8 cellular contexts compared by ENCODE assay signal in the genomic region with DNA sequence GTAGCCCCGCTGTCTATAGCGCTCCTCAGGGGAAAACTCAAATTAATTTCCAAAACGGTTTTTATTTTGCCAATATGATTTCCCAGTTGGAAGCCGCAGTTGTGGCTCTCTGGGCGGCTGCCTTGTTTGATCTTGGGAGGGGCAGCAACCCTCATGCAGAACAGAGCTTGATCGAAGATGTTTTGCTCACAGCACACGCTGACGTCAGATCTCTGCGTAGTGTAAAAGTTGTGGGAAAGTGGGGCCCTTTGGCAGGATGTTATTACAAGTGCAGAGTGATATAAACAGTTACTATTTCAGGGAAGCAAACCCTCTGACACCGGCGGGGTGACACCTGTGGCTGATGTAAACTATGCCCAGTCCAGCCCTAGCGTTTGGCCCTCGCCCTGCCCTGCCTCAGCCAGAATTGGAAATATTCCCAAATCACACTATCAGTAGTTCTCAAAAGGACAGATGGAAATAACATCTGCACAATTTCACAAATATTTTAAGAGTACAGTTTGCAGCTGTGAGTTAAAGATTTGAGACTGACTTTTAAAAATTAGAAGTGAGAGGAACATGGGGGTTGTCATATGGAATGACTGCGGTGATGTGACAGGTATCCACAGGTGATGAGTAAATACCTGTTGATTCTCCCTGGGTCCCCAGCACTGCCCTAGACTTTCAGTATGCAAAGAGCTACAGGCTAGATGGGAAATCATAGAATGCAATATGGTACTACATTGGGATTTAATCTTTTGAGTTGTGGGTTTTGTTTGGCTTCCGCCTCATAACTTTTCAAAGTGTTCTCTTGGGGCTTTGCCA. TPM values are rescaled to one million over a fixed set of nuclear protein-coding genes. Genes with fewer than 3 reads are reported as not detected.
A peak's percentile ranks its signal among the peaks of the same experiment; 100 is the strongest.
DNase-seq lines count a peak whose midpoint lies in the region; ATAC-seq and TF ChIP-seq lines count a peak whose summit lies in the region.

No MANE protein-coding gene starts in this region.

- TF ChIP-seq CTCF in neural progenitor cell (IDR thresholded peaks at IDR 0.05): no peak

- no peak overlapping the region for H3K9ac ChIP-seq in neural progenitor cell

- no peak overlapping the region for H3K4me3 ChIP-seq in CD4-positive, CD25-positive, alpha-beta regulatory T cell (ENCODE audit: low read depth, low read length)
- peak overlapping the region; percentile 46 for H3K4me3 ChIP-seq in neural progenitor cell

- H3K4me1 ChIP-seq in CD4-positive, CD25-positive, alpha-beta regulatory T cell (ENCODE audit: control insufficient read depth, insufficient read depth, low read length, poor library complexity, severe bottlenecking): no peaks in the 10 kb centered on the region
- no peaks in the 10 kb centered on the region for H3K4me1 ChIP-seq in neural progenitor cell

- H3K27ac Mint-ChIP-seq in CD4-positive, CD25-positive, alpha-beta regulatory T cell: peak overlapping the region in 1 of 3 donors; percentile 42
- no peak overlapping the region for H3K27ac Mint-ChIP-seq in neural progenitor cell

- peak in 2 of 3 donors; percentile 27 to 48 for DNase-seq in CD4-positive, CD25-positive, alpha-beta regulatory T cell
- DNase-seq in RPMI7951 (ENCODE audit: low read depth) (peak; percentile 17), fibroblast of peridontal ligament (ENCODE audit: extremely low read depth) (peak; percentile 47), neural progenitor cell (ENCODE audit: low spot score) (no peak), SW 1271 (lab: John Stamatoyannopoulos, UW) (no peak), C1 segment of cervical spinal cord (lab: John Stamatoyannopoulos, UW) (no peak), NCI-H1694 (lab: John Stamatoyannopoulos, UW) (no peak)

- H3K36me3 Mint-ChIP-seq in CD4-positive, CD25-positive, alpha-beta regulatory T cell: no peaks in the 10 kb centered on the region
- H3K36me3 Mint-ChIP-seq in neural progenitor cell: no peaks in the 10 kb centered on the region

- H3K9me3 Mint-ChIP-seq in CD4-positive, CD25-positive, alpha-beta regulatory T cell: peaks cover 0 to 3% (median 0%) of the 10 kb centered on the region in 7 donors
- no peaks in the 10 kb centered on the region for H3K9me3 Mint-ChIP-seq in neural progenitor cell

- no peaks in the 10 kb centered on the region for H3K36me3 ChIP-seq in CD4-positive, CD25-positive, alpha-beta regulatory T cell (ENCODE audit: control insufficient read depth, insufficient read depth, low read length)
- H3K36me3 ChIP-seq in neural progenitor cell: no peaks in the 10 kb centered on the region

- peaks cover 0 to 9% (median 4%) of the 10 kb centered on the region in 4 donors for H3K4me1 Mint-ChIP-seq in CD4-positive, CD25-positive, alpha-beta regulatory T cell
- H3K4me1 Mint-ChIP-seq in neural progenitor cell: peaks cover 12% of the 10 kb centered on the region

- H3F3A ChIP-seq in neural progenitor cell (ENCODE audit: low read depth): peaks cover 10% of the 10 kb centered on the region

- H4K20me1 ChIP-seq in neural progenitor cell (ENCODE audit: low read depth): peaks cover 15% of the 10 kb centered on the region

- no peak overlapping the region for H2AFZ ChIP-seq in neural progenitor cell (replicated peaks)

- peaks cover 15% of the 10 kb centered on the region for H3K27me3 ChIP-seq in CD4-positive, CD25-positive, alpha-beta regulatory T cell (ENCODE audit: control insufficient read depth, insufficient read depth, low read length)
- H3K27me3 ChIP-seq in neural progenitor cell: peaks cover 70% of the 10 kb centered on the region

- no peaks in the 10 kb centered on the region for H3K79me2 ChIP-seq in neural progenitor cell (ENCODE audit: low read depth)

- H3K4me2 ChIP-seq in neural progenitor cell: peak overlapping the region; percentile 80

- H3K4me3 Mint-ChIP-seq in CD4-positive, CD25-positive, alpha-beta regulatory T cell: peak overlapping the region; percentile 0 to 75 (median 59)
- peak overlapping the region; percentile 82 for H3K4me3 Mint-ChIP-seq in neural progenitor cell

- ATAC-seq in CD4-positive, CD25-positive, alpha-beta regulatory T cell (ENCODE audit: low read depth in 2 of 2): no peak
- ATAC-seq in HG03439 (IDR thresholded peaks at IDR 0.05; ENCODE audit: unreplicated experiment): no peak

- H3K27me3 Mint-ChIP-seq in CD4-positive, CD25-positive, alpha-beta regulatory T cell: peaks cover 40% of the 10 kb centered on the region
- H3K27me3 Mint-ChIP-seq in neural progenitor cell (ENCODE audit: insufficient read depth, low read depth): peaks cover 20% of the 10 kb centered on the region

- no peaks in the 10 kb centered on the region for H3K9me3 ChIP-seq in CD4-positive, CD25-positive, alpha-beta regulatory T cell (ENCODE audit: control insufficient read depth in 2 of 2, low read length in 2 of 2)
- H3K9me3 ChIP-seq in neural progenitor cell (ENCODE audit: low read depth): no peaks in the 10 kb centered on the region

- H3K27ac ChIP-seq in CD4-positive, CD25-positive, alpha-beta regulatory T cell (ENCODE audit: insufficient read depth, low read length, poor library complexity, severe bottlenecking): no peak overlapping the region
- no peak overlapping the region for H3K27ac ChIP-seq in neural progenitor cell

RNA-seq across cellular contexts. Expression of gene SYNM, which starts 1.7 kb away (rescaled TPM):
- 1.8 TPM for total RNA-seq in CD4-positive, CD25-positive, alpha-beta regulatory T cell
- under 1 TPM in 2 of 4 donors, not detected in 2; 0.13 to 0.41 TPM for polyA plus RNA-seq in CD4-positive, CD25-positive, alpha-beta regulatory T cell
- 6.6 and 7.3 TPM in 2 replicates for total RNA-seq in RPMI7951 (2014; rRNA removed; shearing (Covaris generic))
- 0.84 and 0.97 TPM in 2 replicates for total RNA-seq in neural progenitor cell (ENCODE audit: low replicate concordance)

Comparison
In these comparisons a context has a peak if more than half of its experiments do, and no peak if none do; other contexts are left out.
1. DNase-seq: peak in CD4-positive, CD25-positive, alpha-beta regulatory T cell (2 of 3), RPMI7951 (single experiment) and fibroblast of peridontal ligament (single experiment); none in neural progenitor cell (single experiment), SW 1271 (0 of 2), C1 segment of cervical spinal cord (0 of 14) and NCI-H1694 (single experiment).